8 cellular contexts compared by ENCODE assay signal in genomic region chr6:43770417-43771209, GRCh38. TPM values are rescaled to one million over a fixed set of nuclear protein-coding genes. Genes with fewer than 3 reads are reported as not detected.
DNase-seq lines count a peak whose midpoint lies in the region; FAIRE-seq and TF ChIP-seq lines count a peak whose summit lies in the region.

No MANE protein-coding gene starts in this region.

- TF ChIP-seq CTCF in fibroblast of lung (conservative IDR thresholded peaks at IDR 0.05 in 1 of 2, IDR thresholded peaks at IDR 0.05 in 1 of 2; ENCODE audit: low read depth in 1 of 2, low read length in 2 of 2) (no peak), tibial artery (IDR thresholded peaks at IDR 0.05) (no peak)

- peak overlapping the region; percentile 90 for H3K27ac ChIP-seq in fibroblast of lung (ENCODE audit: insufficient read depth, low read length)
- H3K27ac ChIP-seq in tibial artery: peak overlapping the region; percentile 94 to 97

- H4K20me1 ChIP-seq in fibroblast of lung (ENCODE audit: control insufficient read depth, extremely low read depth, insufficient read depth, low read length): no peaks in the 10 kb centered on the region

- H3K27me3 ChIP-seq in fibroblast of lung (ENCODE audit: control insufficient read depth, insufficient read depth, low read length) (no peaks in the 10 kb centered on the region), tibial artery (no peaks in the 10 kb centered on the region)

- H3K4me1 ChIP-seq in fibroblast of lung (ENCODE audit: control insufficient read depth, extremely low read depth, insufficient read depth, low read length) (peaks cover 32% of the 10 kb centered on the region), tibial artery (peaks cover 0 to 50% (median 39%) of the 10 kb centered on the region in 4 donors)

- peaks cover 54% of the 10 kb centered on the region for H3K79me2 ChIP-seq in fibroblast of lung (ENCODE audit: control insufficient read depth, insufficient read depth, low read length)

- H3K9me3 ChIP-seq in fibroblast of lung (ENCODE audit: control insufficient read depth, insufficient read depth, low read depth, low read length) (no peaks in the 10 kb centered on the region), tibial artery (no peaks in the 10 kb centered on the region)

- H3K9ac ChIP-seq in fibroblast of lung (ENCODE audit: insufficient read depth, low read length): peak overlapping the region; percentile 94

- DNase-seq in AG08396 (ENCODE audit: low spot score) (peak; percentile 79), GM19239 (ENCODE audit: insufficient read length, low spot score) (peak; percentile 38), NCI-H748 treated with DMSO at 0.1 percent for 48 hours (lab: John Stamatoyannopoulos, UW) (peak; percentile 55), activated T-helper 1 cell treated with Interleukin-2 at 50 U/mL for 16 hours (ENCODE audit: low read depth) (peak; percentile 5), fibroblast of lung (ENCODE audit: low read depth in 2 of 2) (peak; percentile 61 to 69), myocyte (ENCODE audit: low read depth) (peak; percentile 78), tibial artery (peak; percentile 70 to 88), GOT3 (lab: John Stamatoyannopoulos, UW) (no peak)

- FAIRE-seq in GM19239 (lab: Jason Lieb, UNC): no peak

- peak overlapping the region; percentile 70 for H3K4me2 ChIP-seq in fibroblast of lung (ENCODE audit: extremely low read depth, insufficient read depth, low read length)

- H3K36me3 ChIP-seq in fibroblast of lung (ENCODE audit: control insufficient read depth, insufficient read depth, low read length): no peaks in the 10 kb centered on the region
- H3K36me3 ChIP-seq in tibial artery: no peaks in the 10 kb centered on the region

- intact Hi-C loops in tibial artery (cut with DNase I; ENCODE audit: low total_unique reads): no loop called here

- H3K4me3 ChIP-seq in fibroblast of lung (replicated peaks in 1 of 4; ENCODE audit: control extremely low read depth in 1 of 4, insufficient read depth in 1 of 4, low read depth in 3 of 4, low read length in 4 of 4): peak overlapping the region; percentile 79 to 91 (median 86)
- H3K4me3 ChIP-seq in tibial artery: peak overlapping the region; percentile 73 to 84

- H2AFZ ChIP-seq in fibroblast of lung (ENCODE audit: low read length): no peak overlapping the region

RNA-seq across cellular contexts. Expression of gene VEGFA, which starts 0.6 kb away (rescaled TPM):
- total RNA-seq in fibroblast of lung (150 and 208 TPM in 2 replicates), myocyte (44.1 and 57.0 TPM in 2 replicates)
- polyA plus RNA-seq in fibroblast of lung: 68.0 and 111 TPM in 2 replicates
- 51.7 and 88.6 TPM in 2 replicates for polyA plus RNA-seq in fibroblast of lung (2012)
- polyA minus RNA-seq in fibroblast of lung (ENCODE audit: low replicate concordance): 529 and 674 TPM in 2 replicates
- polyA plus RNA-seq in myocyte (2012): 163 TPM
